In the genomic region with DNA sequence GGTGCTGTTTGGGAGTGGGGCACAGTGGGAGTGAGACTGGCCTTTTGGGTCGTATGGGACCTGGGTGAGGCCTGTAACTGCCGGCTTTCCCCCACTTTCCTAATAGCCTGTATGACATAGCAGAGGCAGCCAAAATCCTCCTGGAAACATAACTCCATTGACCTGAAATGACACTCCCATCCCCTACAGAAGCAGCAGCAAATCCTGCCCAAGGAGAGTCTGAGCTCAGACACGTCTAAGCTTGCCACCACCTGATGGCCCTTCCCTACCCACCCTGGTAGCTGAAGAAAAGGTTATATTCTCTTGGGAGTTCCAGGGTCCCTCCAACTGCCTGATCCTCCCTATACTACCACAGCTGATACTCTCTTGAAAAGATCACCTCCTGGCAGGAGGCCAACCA, we compare ENCODE assay signal across 18 cellular contexts.
DNase-seq lines count a peak whose midpoint lies in the region; ATAC-seq, FAIRE-seq and TF ChIP-seq lines count a peak whose summit lies in the region.
"Had no signal": no experiment of that assay in that cellular context is flagged by ENCODE, and none has a peak within 500 bp of the region (broad histone marks: within the 10 kb centered on the region; RNA-seq: fewer than 3 reads in every experiment).

No MANE protein-coding gene starts in this region.

- no peaks in the 10 kb centered on the region for H3K27me3 ChIP-seq in bronchial epithelial cell (ENCODE audit: control insufficient read depth, insufficient read depth, low read length)
- H3K27me3 ChIP-seq: BLaER1 had no signal

- H3K36me3 ChIP-seq in bronchial epithelial cell (ENCODE audit: control insufficient read depth, insufficient read depth, low read length), result no peaks in the 10 kb centered on the region
- H3K36me3 ChIP-seq: BLaER1, HAP-1 had no signal

- peak; percentile 11 for DNase-seq in DMS 273 (lab: John Stamatoyannopoulos, UW; ENCODE audit: unreplicated experiment)
- DNase-seq in DMS 273 treated with DMSO at 0.1 percent for 48 hours (lab: John Stamatoyannopoulos, UW), result no peak
- peak; percentile 35 for DNase-seq in NCI-H2171 (lab: John Stamatoyannopoulos, UW)
- peak; percentile 14 for DNase-seq in bronchial epithelial cell (ENCODE audit: low read depth)
- no peak for DNase-seq in AG20443 (ENCODE audit: low spot score)
- DNase-seq in dedifferentiated amniotic fluid mesenchymal stem cell (ENCODE audit: extremely low spot score), result no peak
- DNase-seq: Calu3; CD4-positive, alpha-beta memory T cell; GM23248; IMR-90 had no signal

- ATAC-seq in HG03442 (IDR thresholded peaks at IDR 0.05; ENCODE audit: unreplicated experiment), result no peak
- ATAC-seq: A549 had no signal

- FAIRE-seq in bronchial epithelial cell (lab: Jason Lieb, UNC), result no peak
- FAIRE-seq: A549, G401.6, GM12891, GM18507, HTR-8/SVneo had no signal

- H3K4me3 ChIP-seq in bronchial epithelial cell (ENCODE audit: low read depth, low read length), result no peak overlapping the region
- H3K4me3 ChIP-seq: A549, BLaER1, GM23248, HAP-1 had no signal

- no peak for TF ChIP-seq CTCF in bronchial epithelial cell (IDR thresholded peaks at IDR 0.05; ENCODE audit: insufficient read depth, low read length, severe bottlenecking)

Comparison
In these comparisons a context has a peak if more than half of its experiments do, and no peak if none do; other contexts are left out.
1. DNase-seq: peak in DMS 273 (single experiment), NCI-H2171 (single experiment) and bronchial epithelial cell (single experiment); none in DMS 273 treated with DMSO at 0.1 percent for 48 hours (single experiment), AG20443 (single experiment) and dedifferentiated amniotic fluid mesenchymal stem cell (single experiment).